18 cellular contexts compared by ENCODE assay signal in genomic region chr1:108826081-108826635, GRCh38. TPM values are rescaled to one million over a fixed set of nuclear protein-coding genes. Genes with fewer than 3 reads are reported as not detected.
A peak's percentile ranks its signal among the peaks of the same experiment; 100 is the strongest.
DNase-seq lines count a peak whose midpoint lies in the region; TF ChIP-seq lines count a peak whose summit lies in the region.
"Had no signal": no experiment of that assay in that cellular context is flagged by ENCODE, and none has a peak within 500 bp of the region (broad histone marks: within the 10 kb centered on the region; RNA-seq: fewer than 3 reads in every experiment).

No MANE protein-coding gene starts in this region.

- H3K4me1 ChIP-seq in esophagus squamous epithelium = peaks cover 15 to 71% (median 29%) of the 10 kb centered on the region in 3 donors
- H3K4me1 ChIP-seq in suprapubic skin = peaks cover 41% of the 10 kb centered on the region

- 51 to 67% methylated on average over 3 of the region's 3 CpGs for WGBS in esophagus squamous epithelium, 2 donors
- WGBS in suprapubic skin = 34% methylated on average over 3 of the region's 3 CpGs

- H3K9me3 ChIP-seq in esophagus squamous epithelium = no peaks in the 10 kb centered on the region
- no peaks in the 10 kb centered on the region for H3K9me3 ChIP-seq in suprapubic skin
- H3K9me3 ChIP-seq: A549; BLaER1 treated with 17β-estradiol and CSF1 and Interleukin-3, amounts not matched to agents 10 nM and 100 nM had no signal

- H3K27me3 ChIP-seq in esophagus squamous epithelium (no peaks in the 10 kb centered on the region), suprapubic skin (no peaks in the 10 kb centered on the region)
- H3K27me3 ChIP-seq: BLaER1 treated with 17β-estradiol and CSF1 and Interleukin-3, amounts not matched to agents 10 nM and 100 nM had no signal

- H3K4me3 ChIP-seq in esophagus squamous epithelium = no peak overlapping the region
- H3K4me3 ChIP-seq in suprapubic skin = no peak overlapping the region
- H3K4me3 ChIP-seq: A549; BLaER1 treated with 17β-estradiol and CSF1 and Interleukin-3, amounts not matched to agents 10 nM and 100 nM; K562 had no signal

- no peak for TF ChIP-seq EP300 in suprapubic skin (IDR thresholded peaks at IDR 0.05)

- TF ChIP-seq POLR2A in esophagus squamous epithelium (IDR thresholded peaks at IDR 0.05) = no peak
- no peak for TF ChIP-seq POLR2A in suprapubic skin (IDR thresholded peaks at IDR 0.05)

- DNase-seq in NCI-H1694 treated with DMSO at 0.1 percent for 48 hours (lab: John Stamatoyannopoulos, UW) = peak; percentile 39
- DNase-seq in RWPE1 (ENCODE audit: low spot score) = no peak
- no peak for DNase-seq in esophagus squamous epithelium (lab: John Stamatoyannopoulos, UW)
- no peak for DNase-seq in suprapubic skin (ENCODE audit: low spot score in 2 of 2)
- DNase-seq in activated naive CD4-positive, alpha-beta T cell treated with anti-CD3 and anti-CD28 coated beads, Interleukin-2, amount 50 U/mL, for 16 hours = no peak
- no peak for DNase-seq in activated effector memory CD4-positive, alpha-beta T cell treated with Interleukin-2 at 50 U/mL for 16 hours
- DNase-seq in stimulated activated CD4-positive, alpha-beta T cell treated with anti-CD3 and anti-CD28 coated beads, Interleukin-4, amount 100 ng/mL, for 1 hour = no peak
- DNase-seq: Calu3; CD8-positive, alpha-beta T cell; HFFc6; NCI-H1105; NCI-H187; NCI-H748 treated with DMSO at 0.1 percent for 48 hours; OCI-M1; SHP77 treated with DMSO at 0.1 percent for 48 hours had no signal

- POLR2A ChIA-PET in RWPE1 (lab: Yijun Ruan, JAX; ENCODE audit: low non-redundant PET) = no interaction called here

- H3K27ac ChIP-seq in RWPE1 (peak overlapping the region; percentile 46), esophagus squamous epithelium (peak overlapping the region in 3 of 4 donors; percentile 31 to 74 (median 56)), suprapubic skin (peak overlapping the region; percentile 0)
- H3K27ac ChIP-seq: A549; BLaER1 treated with 17β-estradiol and CSF1 and Interleukin-3, amounts not matched to agents 10 nM and 100 nM had no signal

- intact Hi-C loops in esophagus squamous epithelium (cut with DNase I) = loop anchor here (5.0 kb wide), 1 partner anchor 71 kb away; no protein-coding TSS in a partner anchor

- CTCF ChIA-PET in RWPE1 (lab: Yijun Ruan, JAX) = interaction anchor here (0.6 to 5.5 kb wide), 4 partner anchors 72 to 187 kb away, joined by 3 to 36 read pairs (median 3); no protein-coding TSS in a partner anchor

- H3K36me3 ChIP-seq in esophagus squamous epithelium (no peaks in the 10 kb centered on the region), suprapubic skin (no peaks in the 10 kb centered on the region)
- H3K36me3 ChIP-seq: BLaER1 treated with 17β-estradiol and CSF1 and Interleukin-3, amounts not matched to agents 10 nM and 100 nM had no signal

- TF ChIP-seq CTCF in RWPE1 (conservative IDR thresholded peaks at IDR 0.05; ENCODE audit: low read depth) (no peak), esophagus squamous epithelium (IDR thresholded peaks at IDR 0.05) (no peak), suprapubic skin (IDR thresholded peaks at IDR 0.05) (no peak)

RNA-seq across cellular contexts. Expression of gene AKNAD1, which starts 30.7 kb away (rescaled TPM):
- total RNA-seq in esophagus squamous epithelium (1 to 10 TPM in 2 of 4 donors, under 1 TPM in 1, not detected in 1; 0.09 to 4.8 (median 2.6) TPM), suprapubic skin (1 to 10 TPM in 3 of 4 donors, not detected in 1; 2.2 to 6.5 (median 2.7) TPM)
- total RNA-seq: Calu3; CD8-positive, alpha-beta T cell; K562 had no signal

RNA-seq across cellular contexts. Expression of gene GPSM2, which starts 50.6 kb away (rescaled TPM):
- total RNA-seq in esophagus squamous epithelium = 10 to 100 TPM; 57.3 to 89.6 (median 82.1) TPM
- 100 to 1,000 TPM in 3 of 4 donors, 10 to 100 TPM in 1; 97.4 to 174 (median 136) TPM for total RNA-seq in suprapubic skin

Comparison
In these comparisons a context has a peak if more than half of its experiments do, and no peak if none do; other contexts are left out.
1. H3K27ac ChIP-seq: peak in every context shown above with its lines; median percentile 56 in esophagus squamous epithelium; 46 in RWPE1; 0 in suprapubic skin.